In the genomic region with DNA sequence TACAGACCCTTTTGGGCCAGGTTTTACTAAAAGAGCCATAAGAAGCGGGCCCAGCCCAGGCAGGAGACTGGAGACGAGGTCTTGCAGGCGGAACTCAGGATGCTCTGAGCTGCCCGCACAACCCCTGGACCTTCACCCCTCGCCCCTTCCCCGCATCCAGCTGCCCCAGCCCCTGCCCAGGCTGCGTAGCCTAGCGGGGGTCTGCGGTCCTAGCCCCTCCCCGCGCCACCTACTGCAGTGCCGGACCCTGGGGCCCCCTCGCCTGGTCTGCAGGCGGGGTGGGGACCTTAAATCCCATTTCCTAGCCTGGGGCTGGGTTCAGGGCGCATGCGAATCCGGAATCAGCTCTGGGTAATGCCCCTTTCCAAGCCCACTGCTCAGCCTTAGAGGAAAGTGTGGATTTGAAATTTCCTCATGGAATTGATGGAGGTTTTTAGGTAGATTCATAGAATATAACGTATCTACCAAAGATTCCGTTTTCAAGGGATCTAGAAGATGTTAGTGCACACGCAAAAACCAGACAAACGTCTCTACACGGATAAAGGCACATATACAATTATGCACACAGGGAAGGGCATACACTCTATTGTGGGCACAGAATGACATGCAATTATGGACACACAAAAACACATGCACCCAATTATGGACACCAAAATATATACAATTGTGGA, we compare ENCODE assay signal across 1 cellular context.
TF ChIP-seq lines count a peak whose summit lies in the region.

No MANE protein-coding gene starts in this region.

TF ChIP-seq in IMR-90, 13 proteins besides CTCF, POLR2A, EP300 and RAD21:
- TF ChIP-seq RCOR1 (IDR thresholded peaks at IDR 0.05; ENCODE audit: insufficient replicate concordance, low read length) (no peak), NFE2L2 (IDR thresholded peaks at IDR 0.05; ENCODE audit: low read depth, low read length) (no peak), MAZ (IDR thresholded peaks at IDR 0.05; ENCODE audit: borderline replicate concordance, low read depth, low read length) (no peak), FOS (IDR thresholded peaks at IDR 0.05; ENCODE audit: low read depth, low read length) (no peak)
- TF ChIP-seq, protein P1, sequence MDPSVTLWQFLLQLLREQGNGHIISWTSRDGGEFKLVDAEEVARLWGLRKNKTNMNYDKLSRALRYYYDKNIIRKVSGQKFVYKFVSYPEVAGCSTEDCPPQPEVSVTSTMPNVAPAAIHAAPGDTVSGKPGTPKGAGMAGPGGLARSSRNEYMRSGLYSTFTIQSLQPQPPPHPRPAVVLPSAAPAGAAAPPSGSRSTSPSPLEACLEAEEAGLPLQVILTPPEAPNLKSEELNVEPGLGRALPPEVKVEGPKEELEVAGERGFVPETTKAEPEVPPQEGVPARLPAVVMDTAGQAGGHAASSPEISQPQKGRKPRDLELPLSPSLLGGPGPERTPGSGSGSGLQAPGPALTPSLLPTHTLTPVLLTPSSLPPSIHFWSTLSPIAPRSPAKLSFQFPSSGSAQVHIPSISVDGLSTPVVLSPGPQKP (IDR thresholded peaks at IDR 0.05; ENCODE audit: borderline replicate concordance, low read depth, low read length) = no peak
